27 cellular contexts compared by ENCODE assay signal in genomic region chr4:118249890-118250289, GRCh38.
DNase-seq lines count a peak whose midpoint lies in the region; ATAC-seq and TF ChIP-seq lines count a peak whose summit lies in the region.
"Had no signal": no experiment of that assay in that cellular context is flagged by ENCODE, and none has a peak within 500 bp of the region (broad histone marks: within the 10 kb centered on the region; RNA-seq: fewer than 3 reads in every experiment).

No MANE protein-coding gene starts in this region.

- H3K9ac ChIP-seq in SK-N-SH = no peak overlapping the region
- H3K9ac ChIP-seq: BLaER1; BLaER1 treated with 17β-estradiol and CSF1 and Interleukin-3, amounts not matched to agents 10 nM and 100 nM had no signal

- H3K27ac ChIP-seq in SK-N-SH (ENCODE audit: low read depth in 2 of 2, low read length in 1 of 2) = no peak overlapping the region
- H3K27ac ChIP-seq: 22Rv1; A549; BLaER1; BLaER1 treated with 17β-estradiol and CSF1 and Interleukin-3, amounts not matched to agents 10 nM and 100 nM; C4-2B had no signal

- no peaks in the 10 kb centered on the region for H3K27me3 ChIP-seq in SK-N-SH (ENCODE audit: insufficient read depth)
- H3K27me3 ChIP-seq: BE2C; BLaER1; BLaER1 treated with 17β-estradiol and CSF1 and Interleukin-3, amounts not matched to agents 10 nM and 100 nM had no signal

- 60% methylated on average over 3 of the region's 3 CpGs for WGBS in SK-N-SH (ENCODE audit: low lambda C conversion rate)

- DNase-seq in SK-N-SH = no peak
- DNase-seq: 8988T; ACHN; AML-193; BE2C; C1 segment of cervical spinal cord; Caco-2; Calu3; CD4-positive, alpha-beta memory T cell; CD4-positive, alpha-beta T cell; CD4-positive, CD25-positive, alpha-beta regulatory T cell; CD8-positive, alpha-beta memory T cell; CD8-positive, alpha-beta T cell; COR-L47; DMS 273 treated with DMSO at 0.1 percent for 48 hours; DMS153; DMS53; DMS79; DMS79 treated with DMSO at 0.1 percent for 48 hours; DND-41; EL had no signal

- TF ChIP-seq EP300 in SK-N-SH (IDR thresholded peaks at IDR 0.05; ENCODE audit: borderline replicate concordance in 1 of 2, low read depth in 1 of 2, low read length in 1 of 2) = no peak

- H3K4me1 ChIP-seq in SK-N-SH (ENCODE audit: control insufficient read depth in 1 of 2, insufficient read depth in 2 of 2, low read depth in 1 of 2, low read length in 1 of 2) = no peaks in the 10 kb centered on the region
- H3K4me1 ChIP-seq: A549; BE2C; BLaER1; BLaER1 treated with 17β-estradiol and CSF1 and Interleukin-3, amounts not matched to agents 10 nM and 100 nM; Caco-2 had no signal

- H4K20me1 ChIP-seq in SK-N-SH (ENCODE audit: insufficient read depth) = no peaks in the 10 kb centered on the region
- H4K20me1 ChIP-seq: BLaER1; BLaER1 treated with 17β-estradiol and CSF1 and Interleukin-3, amounts not matched to agents 10 nM and 100 nM had no signal

- no peaks in the 10 kb centered on the region for H3K9me2 ChIP-seq in SK-N-SH

- H3K4me3 ChIP-seq in SK-N-SH (ENCODE audit: low read depth in 2 of 2, low read length in 1 of 2) = no peak overlapping the region
- H3K4me3 ChIP-seq: A549; BLaER1; BLaER1 treated with 17β-estradiol and CSF1 and Interleukin-3, amounts not matched to agents 10 nM and 100 nM had no signal

- POLR2A ChIA-PET in SK-N-SH (lab: Yijun Ruan, JAX) = no interaction called here

- no peaks in the 10 kb centered on the region for H3F3A ChIP-seq in SK-N-SH (replicated peaks; ENCODE audit: insufficient read depth)

- H2AFZ ChIP-seq in SK-N-SH (ENCODE audit: low read depth) = no peak overlapping the region

- ATAC-seq in SK-N-SH treated with all-trans-retinoic acid at 6 μM for 48 hours = no peak
- ATAC-seq: A549; CD8-positive, alpha-beta T cell had no signal

- H3K4me2 ChIP-seq in SK-N-SH = no peak overlapping the region
- H3K4me2 ChIP-seq: A549; BLaER1; BLaER1 treated with 17β-estradiol and CSF1 and Interleukin-3, amounts not matched to agents 10 nM and 100 nM had no signal

- H3K79me2 ChIP-seq in SK-N-SH (ENCODE audit: insufficient read depth) = no peaks in the 10 kb centered on the region

- CTCF ChIA-PET in SK-N-SH (lab: Yijun Ruan, JAX) = no interaction called here

- TF ChIP-seq RAD21 in SK-N-SH (IDR thresholded peaks at IDR 0.05; ENCODE audit: low read length) = no peak

- no peaks in the 10 kb centered on the region for H3K9me3 ChIP-seq in SK-N-SH
- H3K9me3 ChIP-seq: A549, BE2C, Caco-2 had no signal

- H3K36me3 ChIP-seq in SK-N-SH (replicated peaks in 1 of 2; ENCODE audit: control insufficient read depth in 1 of 2, insufficient read depth in 2 of 2, low read length in 1 of 2) = peaks cover 0 to 4% of the 10 kb centered on the region in 2 experiments
- H3K36me3 ChIP-seq: BE2C; BLaER1; BLaER1 treated with 17β-estradiol and CSF1 and Interleukin-3, amounts not matched to agents 10 nM and 100 nM had no signal

- TF ChIP-seq CTCF in SK-N-SH (IDR thresholded peaks at IDR 0.05) = no peak

TF ChIP-seq in SK-N-SH treated with all-trans-retinoic acid at 6 μM for 48 hours, 23 proteins besides CTCF, POLR2A, EP300 and RAD21:
- TF ChIP-seq ZNF8 (CRISPR knock-in tag; IDR thresholded peaks at IDR 0.05) = peak; percentile 97
- TF ChIP-seq ARNTL (CRISPR knock-in tag; IDR thresholded peaks at IDR 0.05; ENCODE audit: borderline replicate concordance, low read depth) = no peak

TF ChIP-seq in SK-N-SH, 30 proteins besides CTCF, POLR2A, EP300 and RAD21:
- TF ChIP-seq MAX (IDR thresholded peaks at IDR 0.05; ENCODE audit: low read depth) (no peak), FOSL2 (IDR thresholded peaks at IDR 0.05; ENCODE audit: borderline replicate concordance, low read depth) (no peak), FOXM1 (IDR thresholded peaks at IDR 0.05; ENCODE audit: low read depth) (no peak), FOXJ3 (CRISPR knock-in tag; IDR thresholded peaks at IDR 0.05) (no peak), YY1 (IDR thresholded peaks at IDR 0.05; ENCODE audit: low read depth) (no peak), RCOR1 (IDR thresholded peaks at IDR 0.05; ENCODE audit: low read length) (no peak), TCF12 (IDR thresholded peaks at IDR 0.05) (no peak), SMC3 (IDR thresholded peaks at IDR 0.05; ENCODE audit: low read depth, low read length) (no peak), TEAD4 (IDR thresholded peaks at IDR 0.05; ENCODE audit: borderline replicate concordance, insufficient read depth) (no peak), EZH2phosphoT487 (IDR thresholded peaks at IDR 0.05; ENCODE audit: borderline replicate concordance, low read depth) (no peak), IRF3 (IDR thresholded peaks at IDR 0.05; ENCODE audit: low read depth, low read length) (no peak), MEF2A (IDR thresholded peaks at IDR 0.05; ENCODE audit: borderline replicate concordance, low read depth) (no peak)
